1 cellular context compared by ENCODE assay signal in the genomic region with DNA sequence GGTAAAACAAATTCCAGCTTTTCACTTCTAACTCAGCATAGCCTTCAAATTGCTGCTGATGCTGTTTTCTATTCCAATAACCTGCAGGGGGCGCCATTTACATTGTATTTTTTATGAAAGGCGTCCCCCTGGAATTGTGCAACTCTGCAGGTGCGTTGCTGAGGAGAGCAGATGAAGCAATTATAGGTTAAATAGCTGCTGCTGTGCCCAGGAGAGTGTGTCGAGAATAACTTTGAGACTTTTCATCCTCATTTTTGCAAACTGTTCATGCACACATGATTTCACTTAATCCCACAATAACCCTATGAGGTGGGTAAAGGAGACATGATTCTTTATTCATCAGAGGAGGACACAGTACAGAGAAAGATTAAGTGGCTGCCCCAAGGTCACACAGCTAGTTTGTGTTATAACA.
TF ChIP-seq lines count a peak whose summit lies in the region.

No MANE protein-coding gene starts in this region.

TF ChIP-seq in K562, 482 proteins besides CTCF, POLR2A, EP300 and RAD21 (continued from another document):
- no peak for TF ChIP-seq ZBTB11 (CRISPR knock-in tag; IDR thresholded peaks at IDR 0.05)
- TF ChIP-seq ZEB2 (IDR thresholded peaks at IDR 0.05), result peak; percentile 35; the same call in 1 of the 2 replicates
- TF ChIP-seq SMC3 (conservative IDR thresholded peaks at IDR 0.05; ENCODE audit: insufficient read depth, low read depth, low read length), result peak; percentile 64
- TF ChIP-seq, protein P1, sequence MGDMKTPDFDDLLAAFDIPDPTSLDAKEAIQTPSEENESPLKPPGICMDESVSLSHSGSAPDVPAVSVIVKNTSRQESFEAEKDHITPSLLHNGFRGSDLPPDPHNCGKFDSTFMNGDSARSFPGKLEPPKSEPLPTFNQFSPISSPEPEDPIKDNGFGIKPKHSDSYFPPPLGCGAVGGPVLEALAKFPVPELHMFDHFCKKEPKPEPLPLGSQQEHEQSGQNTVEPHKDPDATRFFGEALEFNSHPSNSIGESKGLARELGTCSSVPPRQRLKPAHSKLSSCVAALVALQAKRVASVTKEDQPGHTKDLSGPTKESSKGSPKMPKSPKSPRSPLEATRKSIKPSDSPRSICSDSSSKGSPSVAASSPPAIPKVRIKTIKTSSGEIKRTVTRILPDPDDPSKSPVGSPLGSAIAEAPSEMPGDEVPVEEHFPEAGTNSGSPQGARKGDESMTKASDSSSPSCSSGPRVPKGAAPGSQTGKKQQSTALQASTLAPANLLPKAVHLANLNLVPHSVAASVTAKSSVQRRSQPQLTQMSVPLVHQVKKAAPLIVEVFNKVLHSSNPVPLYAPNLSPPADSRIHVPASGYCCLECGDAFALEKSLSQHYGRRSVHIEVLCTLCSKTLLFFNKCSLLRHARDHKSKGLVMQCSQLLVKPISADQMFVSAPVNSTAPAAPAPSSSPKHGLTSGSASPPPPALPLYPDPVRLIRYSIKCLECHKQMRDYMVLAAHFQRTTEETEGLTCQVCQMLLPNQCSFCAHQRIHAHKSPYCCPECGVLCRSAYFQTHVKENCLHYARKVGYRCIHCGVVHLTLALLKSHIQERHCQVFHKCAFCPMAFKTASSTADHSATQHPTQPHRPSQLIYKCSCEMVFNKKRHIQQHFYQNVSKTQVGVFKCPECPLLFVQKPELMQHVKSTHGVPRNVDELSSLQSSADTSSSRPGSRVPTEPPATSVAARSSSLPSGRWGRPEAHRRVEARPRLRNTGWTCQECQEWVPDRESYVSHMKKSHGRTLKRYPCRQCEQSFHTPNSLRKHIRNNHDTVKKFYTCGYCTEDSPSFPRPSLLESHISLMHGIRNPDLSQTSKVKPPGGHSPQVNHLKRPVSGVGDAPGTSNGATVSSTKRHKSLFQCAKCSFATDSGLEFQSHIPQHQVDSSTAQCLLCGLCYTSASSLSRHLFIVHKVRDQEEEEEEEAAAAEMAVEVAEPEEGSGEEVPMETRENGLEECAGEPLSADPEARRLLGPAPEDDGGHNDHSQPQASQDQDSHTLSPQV (IDR thresholded peaks at IDR 0.05), result no peak
- TF ChIP-seq ARID2 (IDR thresholded peaks at IDR 0.05), result peak; percentile 28; the same call in 1 of the 2 replicates
- TF ChIP-seq C11orf30 (IDR thresholded peaks at IDR 0.05; ENCODE audit: low read depth), result peak; percentile 7; the same call in 1 of the 2 replicates
- TF ChIP-seq CXXC5 (CRISPR knock-in tag; IDR thresholded peaks at IDR 0.05), result peak; percentile 61
- 0 out of 2 replicates have a peak, but pooled peaks have one; percentile 26 for TF ChIP-seq ZNF316 (IDR thresholded peaks at IDR 0.05)
